11 cellular contexts compared by ENCODE assay signal in the genomic region with DNA sequence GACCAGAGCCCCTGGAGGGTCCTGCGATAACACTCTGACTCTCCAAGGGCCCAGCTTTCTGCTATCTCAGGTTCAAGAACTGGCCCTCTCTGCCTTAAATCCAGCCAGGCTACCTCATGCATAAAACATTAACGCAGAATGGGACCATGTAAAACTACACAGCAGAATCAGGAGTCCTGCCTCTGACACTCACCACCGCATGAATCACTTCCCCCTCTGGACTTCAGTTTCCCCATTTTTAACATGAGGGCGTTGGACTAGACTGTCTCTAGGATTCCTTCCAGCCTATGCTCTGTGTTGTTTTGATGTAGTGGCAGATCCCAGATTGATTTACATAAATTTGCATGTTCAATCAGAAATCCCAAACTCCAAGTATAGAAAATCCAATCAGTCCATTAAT.
A peak's percentile ranks its signal among the peaks of the same experiment; 100 is the strongest.
DNase-seq lines count a peak whose midpoint lies in the region; ATAC-seq and TF ChIP-seq lines count a peak whose summit lies in the region.
"Had no signal": no experiment of that assay in that cellular context is flagged by ENCODE, and none has a peak within 500 bp of the region (broad histone marks: within the 10 kb centered on the region; RNA-seq: fewer than 3 reads in every experiment).

No MANE protein-coding gene starts in this region.

- H3K27ac ChIP-seq in cingulate gyrus (ENCODE audit: low read depth, low read length): peak overlapping the region; percentile 21
- peak overlapping the region; percentile 10 to 58 for H3K27ac ChIP-seq in mucosa of rectum (ENCODE audit: low read depth in 2 of 2, low read length in 2 of 2)

- H3K9ac ChIP-seq in mucosa of rectum (ENCODE audit: low read depth in 1 of 2, low read length in 2 of 2): no peak overlapping the region

- peaks cover 7 to 27% of the 10 kb centered on the region in 2 donors for H3K4me1 ChIP-seq in mucosa of rectum (ENCODE audit: control insufficient read depth in 2 of 2, insufficient read depth in 2 of 2, low read length in 2 of 2)

- DNase-seq in ACHN: peak; percentile 44
- peak; percentile 5 for DNase-seq in NCI-H526 treated with DMSO at 0.1 percent for 48 hours (lab: John Stamatoyannopoulos, UW)
- DNase-seq in activated effector memory CD4-positive, alpha-beta T cell treated with anti-CD3 and anti-CD28 coated beads, Interleukin-2, amount 50 U/mL, for 16 hours: no peak
- no peak for DNase-seq in dedifferentiated amniotic fluid mesenchymal stem cell (ENCODE audit: extremely low spot score)
- no peak for DNase-seq in activated CD8-positive, alpha-beta memory T cell treated with anti-CD3 and anti-CD28 coated beads for 24 hours
- DNase-seq: activated naive CD8-positive, alpha-beta T cell treated with anti-CD3 and anti-CD28 coated beads, Interleukin-2, amount 10 ng/mL, durations not matched to agents 7 days and 5 days; RPMI8226 had no signal

- no peak for TF ChIP-seq POLR2A in GM18505 (IDR thresholded peaks at IDR 0.05; ENCODE audit: borderline replicate concordance, extremely low read depth, insufficient read depth, insufficient read length)

- no peak for ATAC-seq in GM18505 (IDR thresholded peaks at IDR 0.05; ENCODE audit: unreplicated experiment)

- in situ Hi-C loops in ACHN (cut with HindIII; ENCODE audit: low pct_ligation_motif_present, low pct_unique_long_range_greater_than_20kb, low sequenced_read_pairs): no loop called here

- no peaks in the 10 kb centered on the region for H3K36me3 ChIP-seq in mucosa of rectum (ENCODE audit: control insufficient read depth in 2 of 2, insufficient read depth in 2 of 2, low read length in 2 of 2)

- H3K27me3 ChIP-seq in mucosa of rectum (ENCODE audit: control insufficient read depth in 2 of 2, insufficient read depth in 2 of 2, low read length in 2 of 2): no peaks in the 10 kb centered on the region
- H3K27me3 ChIP-seq: tibial artery had no signal

- H3K9me3 ChIP-seq in mucosa of rectum (ENCODE audit: control insufficient read depth in 2 of 2, low read length in 2 of 2): no peaks in the 10 kb centered on the region
- H3K9me3 ChIP-seq: tibial artery had no signal

- peak overlapping the region in 1 of 2 donors; percentile 4 for H3K4me3 ChIP-seq in mucosa of rectum (ENCODE audit: low read length in 2 of 2)
- H3K4me3 ChIP-seq: tibial artery had no signal

Comparison
In these comparisons a context has a peak if more than half of its experiments do, and no peak if none do; other contexts are left out.
1. DNase-seq: peak in ACHN (single experiment) and NCI-H526 treated with DMSO at 0.1 percent for 48 hours (single experiment); none in activated effector memory CD4-positive, alpha-beta T cell treated with anti-CD3 and anti-CD28 coated beads, Interleukin-2, amount 50 U/mL, for 16 hours (single experiment), dedifferentiated amniotic fluid mesenchymal stem cell (single experiment) and activated CD8-positive, alpha-beta memory T cell treated with anti-CD3 and anti-CD28 coated beads for 24 hours (single experiment).